Comparison of ENCODE assay signal across 14 cellular contexts in genomic region chr4:58456727-58457384, GRCh38.
DNase-seq lines count a peak whose midpoint lies in the region; ATAC-seq and TF ChIP-seq lines count a peak whose summit lies in the region.
"Had no signal": no experiment of that assay in that cellular context is flagged by ENCODE, and none has a peak within 500 bp of the region (broad histone marks: within the 10 kb centered on the region; RNA-seq: fewer than 3 reads in every experiment).

No MANE protein-coding gene starts in this region.

- H3K27me3 ChIP-seq in GM23338 (ENCODE audit: insufficient read depth) (no peaks in the 10 kb centered on the region), neuronal stem cell (ENCODE audit: control insufficient read depth in 3 of 3, insufficient read depth in 3 of 3, low read depth in 1 of 3, low read length in 3 of 3) (no peaks in the 10 kb centered on the region), upper lobe of right lung (no peaks in the 10 kb centered on the region)

- peak overlapping the region; percentile 56 for H2AFZ ChIP-seq in GM23338
- H2AFZ ChIP-seq in neuronal stem cell (ENCODE audit: low read length), result no peak overlapping the region

- no peak overlapping the region for H2BK5ac ChIP-seq in neuronal stem cell (ENCODE audit: low read length)

- no peak overlapping the region for H2BK15ac ChIP-seq in neuronal stem cell (ENCODE audit: low read length)

- H3K27ac Mint-ChIP-seq in GM23338, result no peak overlapping the region
- H3K27ac Mint-ChIP-seq in chondrocyte (ENCODE audit: unreplicated experiment), result no peak overlapping the region
- H3K27ac Mint-ChIP-seq: B cell; CD4-positive, alpha-beta T cell had no signal

- peaks cover 0 to 2% of the 10 kb centered on the region in 2 donors for H3K9me3 ChIP-seq in neuronal stem cell (replicated peaks in 1 of 2; ENCODE audit: control insufficient read depth in 2 of 2, insufficient read depth in 1 of 2, low read depth in 1 of 2, low read length in 2 of 2)
- no peaks in the 10 kb centered on the region for H3K9me3 ChIP-seq in upper lobe of right lung

- H4K8ac ChIP-seq in neuronal stem cell (ENCODE audit: low read depth, low read length), result no peak overlapping the region

- H3K4me3 ChIP-seq in GM23338 (no peak overlapping the region), neuronal stem cell (ENCODE audit: low read length in 2 of 2) (peak overlapping the region in 1 of 2 donors; percentile 47), upper lobe of right lung (no peak overlapping the region)

- no peaks in the 10 kb centered on the region for H3K4me1 Mint-ChIP-seq in GM23338
- no peaks in the 10 kb centered on the region for H3K4me1 Mint-ChIP-seq in chondrocyte (ENCODE audit: low read depth)
- H3K4me1 Mint-ChIP-seq: B cell had no signal

- H3K4me2 ChIP-seq in GM23338 (no peak overlapping the region), neuronal stem cell (ENCODE audit: insufficient read depth, low read length, poor library complexity, severe bottlenecking) (no peak overlapping the region)

- H4K91ac ChIP-seq in neuronal stem cell (ENCODE audit: low read depth, low read length, poor library complexity), result no peak overlapping the region

- H3F3A ChIP-seq in GM23338 (replicated peaks; ENCODE audit: low read depth), result no peaks in the 10 kb centered on the region

- intact Hi-C loops in upper lobe of right lung (cut with DNase I), result no loop called here

- H2BK12ac ChIP-seq in neuronal stem cell (ENCODE audit: low read length), result no peak overlapping the region

- no peaks in the 10 kb centered on the region for H4K20me1 ChIP-seq in GM23338 (replicated peaks; ENCODE audit: insufficient read depth)

- H3K14ac ChIP-seq in neuronal stem cell (ENCODE audit: low read length), result no peak overlapping the region

- no CpG with 5 or more reads among the region's 26 CpGs for WGBS in neuronal stem cell (ENCODE audit: extremely low coverage in 2 of 2, insufficient read length in 2 of 2, insufficient replicate concordance in 1 of 2), 2 donors

- H3K9me2 ChIP-seq in GM23338 (ENCODE audit: insufficient read depth), result no peaks in the 10 kb centered on the region

- H3K36me3 Mint-ChIP-seq in GM23338 (ENCODE audit: low read depth), result no peaks in the 10 kb centered on the region; the same call in 2 of the 3 replicates
- no peaks in the 10 kb centered on the region for H3K36me3 Mint-ChIP-seq in chondrocyte (ENCODE audit: low read depth)

- peaks cover 26% of the 10 kb centered on the region; the same call in 2 of the 3 replicates for H3K9me3 Mint-ChIP-seq in GM23338
- H3K9me3 Mint-ChIP-seq in chondrocyte (ENCODE audit: low read depth), result peaks cover 9% of the 10 kb centered on the region

- peak overlapping the region; percentile 80 for H3K18ac ChIP-seq in neuronal stem cell (ENCODE audit: low read length)

- H3K4me3 Mint-ChIP-seq in GM23338 (no peak overlapping the region), chondrocyte (ENCODE audit: unreplicated experiment) (no peak overlapping the region)
- H3K4me3 Mint-ChIP-seq: B cell; CD4-positive, alpha-beta T cell had no signal

- H3K4me1 ChIP-seq in GM23338 (ENCODE audit: insufficient read depth), result no peaks in the 10 kb centered on the region
- no peaks in the 10 kb centered on the region for H3K4me1 ChIP-seq in neuronal stem cell (ENCODE audit: control insufficient read depth in 2 of 2, insufficient read depth in 1 of 2, low read depth in 1 of 2, low read length in 2 of 2)
- no peaks in the 10 kb centered on the region for H3K4me1 ChIP-seq in upper lobe of right lung

- H3K27me3 Mint-ChIP-seq in GM23338 (ENCODE audit: insufficient read depth, low read depth, poor library complexity), result no peaks in the 10 kb centered on the region
- H3K27me3 Mint-ChIP-seq in chondrocyte (ENCODE audit: low read depth), result no peaks in the 10 kb centered on the region
- H3K27me3 Mint-ChIP-seq: B cell; CD4-positive, alpha-beta T cell had no signal

- ATAC-seq in GM23338, result no peak
- peak; percentile 53 for ATAC-seq in upper lobe of right lung

- H3K36me3 ChIP-seq in GM23338 (ENCODE audit: insufficient read depth) (no peaks in the 10 kb centered on the region), neuronal stem cell (replicated peaks in 1 of 2; ENCODE audit: control insufficient read depth in 2 of 2, insufficient read depth in 2 of 2, low read length in 2 of 2) (no peaks in the 10 kb centered on the region), upper lobe of right lung (no peaks in the 10 kb centered on the region)

- H3K79me1 ChIP-seq in neuronal stem cell (ENCODE audit: low read depth, low read length), result peaks cover 1% of the 10 kb centered on the region

- peak overlapping the region; percentile 44 for H3K9ac ChIP-seq in neuronal stem cell (ENCODE audit: low read depth, low read length, poor library complexity)

- no peak overlapping the region for H3K23ac ChIP-seq in neuronal stem cell (ENCODE audit: low read depth, low read length, poor library complexity)

- H3K4ac ChIP-seq in neuronal stem cell (ENCODE audit: low read length), result no peak overlapping the region

- DNase-seq in GM23338 (ENCODE audit: low spot score) (no peak), chondrocyte (ENCODE audit: low spot score) (peak; percentile 94), neuronal stem cell (ENCODE audit: low spot score) (no peak), upper lobe of right lung (no peak), NCI-H2196 (lab: John Stamatoyannopoulos, UW; ENCODE audit: unreplicated experiment) (no peak), NOMO-1 treated with dmso at 0.1 percent for 144 hours (lab: John Stamatoyannopoulos, UW; ENCODE audit: unreplicated experiment) (no peak), NCI-H1092 treated with DMSO at 0.1 percent for 48 hours (lab: John Stamatoyannopoulos, UW) (no peak)
- DNase-seq: C1 segment of cervical spinal cord; Calu3; CD4-positive, alpha-beta T cell; DMS 273 treated with DMSO at 0.1 percent for 48 hours; H7 had no signal

- no peak overlapping the region for H2BK120ac ChIP-seq in neuronal stem cell (ENCODE audit: low read depth, low read length)

- no peak for TF ChIP-seq CTCF in GM23338 (conservative IDR thresholded peaks at IDR 0.05; ENCODE audit: low read depth in 2 of 2)
- TF ChIP-seq CTCF in chondrocyte (IDR thresholded peaks at IDR 0.05), result no peak
- no peak for TF ChIP-seq CTCF in upper lobe of right lung (IDR thresholded peaks at IDR 0.05)

- H3K27ac ChIP-seq in GM23338 (ENCODE audit: low read depth) (no peak overlapping the region), neuronal stem cell (replicated peaks; ENCODE audit: low read length) (no peak overlapping the region), upper lobe of right lung (no peak overlapping the region)
- H3K27ac ChIP-seq: HL-60 had no signal

- no peaks in the 10 kb centered on the region for H3K79me2 ChIP-seq in GM23338 (replicated peaks; ENCODE audit: insufficient read depth)

- peak overlapping the region; percentile 46 for H2AK5ac ChIP-seq in neuronal stem cell (ENCODE audit: low read depth, low read length)

TF ChIP-seq in GM23338, 12 proteins besides CTCF, POLR2A, EP300 and RAD21 (continues in another document):
- TF ChIP-seq ETS1 (IDR thresholded peaks at IDR 0.05), result no peak
- TF ChIP-seq NANOG (IDR thresholded peaks at IDR 0.05; ENCODE audit: borderline replicate concordance), result no peak
